ENCODE assay signal across 8 cellular contexts in the genomic region with DNA sequence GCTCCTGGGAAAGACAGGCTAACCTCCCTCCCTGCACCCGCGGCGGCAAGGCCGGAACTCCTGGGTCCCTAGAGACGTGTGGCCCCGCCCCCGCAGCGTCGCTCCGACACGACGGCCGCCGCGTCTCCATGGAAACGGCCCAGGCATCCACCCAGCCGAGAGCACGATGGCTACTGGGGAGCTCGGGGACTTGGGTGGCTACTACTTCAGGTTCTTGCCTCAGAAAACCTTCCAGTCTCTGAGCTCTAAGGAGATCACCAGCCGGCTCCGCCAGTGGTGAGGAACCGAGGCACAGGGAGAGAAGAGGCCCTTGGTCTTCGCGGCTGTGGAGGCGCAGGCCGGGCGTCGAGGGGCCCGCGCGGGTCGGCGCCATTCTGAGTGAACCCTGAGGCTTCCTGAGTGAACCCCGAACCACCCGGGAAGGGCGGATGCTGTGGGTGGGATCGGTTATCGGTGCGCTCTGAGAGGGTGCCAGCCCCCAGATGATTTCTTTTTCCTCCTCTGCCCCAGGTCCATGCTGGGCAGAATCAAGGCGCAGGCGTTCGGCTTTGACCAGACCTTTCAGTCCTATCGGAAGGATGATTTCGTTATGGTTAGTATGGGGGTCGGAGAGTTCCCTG. TPM values are rescaled to one million over a fixed set of nuclear protein-coding genes. Genes with fewer than 3 reads are reported as not detected.
DNase-seq lines count a peak whose midpoint lies in the region; ATAC-seq and TF ChIP-seq lines count a peak whose summit lies in the region.

A gene (plus strand): TSS at position 133 of the 620 bp plus-strand sequence. CDS start 34 bp downstream, at position 167.

- H3K9me3 ChIP-seq in BE2C, result no peaks in the 10 kb centered on the region
- H3K9me3 ChIP-seq in HEK293 (ENCODE audit: control insufficient read depth, insufficient read depth, low read depth, low read length), result no peaks in the 10 kb centered on the region
- H3K9me3 ChIP-seq in naive thymus-derived CD4-positive, alpha-beta T cell (ENCODE audit: control insufficient read depth in 2 of 3, low read length in 3 of 3), result no peaks in the 10 kb centered on the region
- no peaks in the 10 kb centered on the region for H3K9me3 ChIP-seq in stomach smooth muscle (ENCODE audit: control insufficient read depth in 2 of 2, low read length in 2 of 2)

- no peak for TF ChIP-seq CTCF in BE2C (IDR thresholded peaks at IDR 0.05; ENCODE audit: low read depth, low read length)
- TF ChIP-seq CTCF in HEK293 (tag by site-specific recombination; IDR thresholded peaks at IDR 0.05), result no peak

- H3K36me3 ChIP-seq in BE2C (no peaks in the 10 kb centered on the region), HEK293 (ENCODE audit: control insufficient read depth in 2 of 2, insufficient read depth in 1 of 2, low read length in 2 of 2) (no peaks in the 10 kb centered on the region), stomach smooth muscle (ENCODE audit: control insufficient read depth in 2 of 2, insufficient read depth in 2 of 2, low read length in 2 of 2) (no peaks in the 10 kb centered on the region)
- no peaks in the 10 kb centered on the region for H3K36me3 ChIP-seq in naive thymus-derived CD4-positive, alpha-beta T cell (ENCODE audit: control insufficient read depth in 2 of 3, insufficient read depth in 3 of 3, low read length in 3 of 3)

- POLR2A ChIA-PET in HEK293 (lab: Yijun Ruan, JAX), result interaction anchor here (0.7 kb wide), 1 partner anchor 140 kb away, joined by 4 read pairs; no protein-coding TSS in a partner anchor
- POLR2A ChIA-PET in naive thymus-derived CD4-positive, alpha-beta T cell (lab: Charles Lee), result no interaction called here

- H3K27ac ChIP-seq in HEK293 (ENCODE audit: extremely low read depth, low read depth, low read length) (peak within 1 kb of the TSS; percentile 24; the same call in 1 of the 2 replicates), stomach smooth muscle (ENCODE audit: low read length) (peak within 1 kb of the TSS; percentile 24)
- no peak within 1 kb of the TSS for H3K27ac ChIP-seq in naive thymus-derived CD4-positive, alpha-beta T cell (ENCODE audit: low read depth, low read length)

- no peaks in the 10 kb centered on the region for H3K27me3 ChIP-seq in BE2C
- no peaks in the 10 kb centered on the region for H3K27me3 ChIP-seq in naive thymus-derived CD4-positive, alpha-beta T cell (ENCODE audit: control insufficient read depth in 2 of 2, insufficient read depth in 2 of 2, low read length in 2 of 2)
- peaks cover 0 to 2% of the 10 kb centered on the region in 2 donors for H3K27me3 ChIP-seq in stomach smooth muscle (ENCODE audit: control insufficient read depth in 1 of 2, insufficient read depth in 2 of 2, low read length in 2 of 2)

- CTCF ChIA-PET in HEK293 (lab: Yijun Ruan, JAX), result interaction anchor here (0.6 to 1.0 kb wide), 3 partner anchors 42 to 1116 kb away, joined by 3 to 4 read pairs (median 3); no protein-coding TSS in a partner anchor
- CTCF ChIA-PET in naive thymus-derived CD4-positive, alpha-beta T cell (lab: Charles Lee), result no interaction called here

- H3K36me3 Mint-ChIP-seq in activated T-helper 17 cell treated with anti-CD3 and anti-CD28 coated beads, Interleukin-2, amount 50 U/mL, for 72 hours (ENCODE audit: low read depth), result no peaks in the 10 kb centered on the region
- H3K36me3 Mint-ChIP-seq in naive thymus-derived CD4-positive, alpha-beta T cell, result no peaks in the 10 kb centered on the region

- peak within 1 kb of the TSS; percentile 76 for H3K4me3 Mint-ChIP-seq in activated T-helper 17 cell treated with anti-CD3 and anti-CD28 coated beads, Interleukin-2, amount 50 U/mL, for 72 hours
- peak within 1 kb of the TSS; percentile 36 to 73 (median 66) for H3K4me3 Mint-ChIP-seq in naive thymus-derived CD4-positive, alpha-beta T cell

- no peaks in the 10 kb centered on the region for H3K9me3 Mint-ChIP-seq in activated T-helper 17 cell treated with anti-CD3 and anti-CD28 coated beads, Interleukin-2, amount 50 U/mL, for 72 hours
- peaks cover 0 to 25% (median 0%) of the 10 kb centered on the region in 11 donors for H3K9me3 Mint-ChIP-seq in naive thymus-derived CD4-positive, alpha-beta T cell

- H3K27ac Mint-ChIP-seq in activated T-helper 17 cell treated with anti-CD3 and anti-CD28 coated beads, Interleukin-2, amount 50 U/mL, for 72 hours, result no peak within 1 kb of the TSS
- no peak within 1 kb of the TSS for H3K27ac Mint-ChIP-seq in naive thymus-derived CD4-positive, alpha-beta T cell

- DNase-seq in BE2C (peak; percentile 96), NCI-H526 (lab: John Stamatoyannopoulos, UW) (peak; percentile 88 to 98), fibroblast of the conjunctiva (ENCODE audit: low read depth) (peak; percentile 85)
- peak in 4 of 9 donors; percentile 9 to 35 (median 16) for DNase-seq in naive thymus-derived CD4-positive, alpha-beta T cell

- peak; percentile 92 for ATAC-seq in activated T-helper 17 cell treated with anti-CD3 and anti-CD28 coated beads, Interleukin-2, amount 50 U/mL, for 72 hours (replicated peaks)
- ATAC-seq in naive thymus-derived CD4-positive, alpha-beta T cell, result peak; percentile 41
- ATAC-seq in GM19463 (IDR thresholded peaks at IDR 0.05; ENCODE audit: unreplicated experiment), result no peak

- H3K4me1 ChIP-seq in BE2C (no peaks in the 10 kb centered on the region), HEK293 (ENCODE audit: control insufficient read depth, insufficient read depth, low read length) (no peaks in the 10 kb centered on the region), stomach smooth muscle (ENCODE audit: control insufficient read depth, insufficient read depth, low read length) (peaks cover 5% of the 10 kb centered on the region)
- no peaks in the 10 kb centered on the region for H3K4me1 ChIP-seq in naive thymus-derived CD4-positive, alpha-beta T cell (ENCODE audit: control insufficient read depth in 2 of 2, insufficient read depth in 2 of 2, low read length in 2 of 2)

- peak within 1 kb of the TSS; percentile 81 for H3K4me3 ChIP-seq in BE2C (ENCODE audit: low read depth, low read length)
- peak within 1 kb of the TSS; percentile 51 for H3K4me3 ChIP-seq in HEK293 (ENCODE audit: low read depth, low read length)
- no peak within 1 kb of the TSS for H3K4me3 ChIP-seq in naive thymus-derived CD4-positive, alpha-beta T cell (ENCODE audit: low read length)
- H3K4me3 ChIP-seq in stomach smooth muscle (ENCODE audit: low read length in 2 of 2), result peak within 1 kb of the TSS; percentile 64 to 79

- H3K27me3 Mint-ChIP-seq in activated T-helper 17 cell treated with anti-CD3 and anti-CD28 coated beads, Interleukin-2, amount 50 U/mL, for 72 hours, result peaks cover 21% of the 10 kb centered on the region
- H3K27me3 Mint-ChIP-seq in naive thymus-derived CD4-positive, alpha-beta T cell, result peaks cover 39 to 58% (median 44%) of the 10 kb centered on the region in 5 donors

- intact Hi-C loops in naive thymus-derived CD4-positive, alpha-beta T cell (cut with micrococcal nuclease), result no loop called here

- H3K4me1 Mint-ChIP-seq in activated T-helper 17 cell treated with anti-CD3 and anti-CD28 coated beads, Interleukin-2, amount 50 U/mL, for 72 hours, result no peaks in the 10 kb centered on the region
- H3K4me1 Mint-ChIP-seq in naive thymus-derived CD4-positive, alpha-beta T cell, result peaks cover 0 to 12% (median 5%) of the 10 kb centered on the region in 7 donors

- H3K9ac ChIP-seq in stomach smooth muscle (ENCODE audit: low read length in 2 of 2), result peak within 1 kb of the TSS; percentile 39 to 66

TF ChIP-seq in HEK293, 187 proteins besides CTCF, POLR2A, EP300 and RAD21 (continues in another document):
- TF ChIP-seq ZNF621 (tag by site-specific recombination; IDR thresholded peaks at IDR 0.05) (no peak), MYNN (tag by site-specific recombination; IDR thresholded peaks at IDR 0.05; ENCODE audit: borderline replicate concordance) (0 out of 2 replicates have a peak, but pooled peaks have one; percentile 25), ZNF561 (tag by site-specific recombination; IDR thresholded peaks at IDR 0.05; ENCODE audit: borderline replicate concordance) (no peak), ZNF174 (tag by site-specific recombination; IDR thresholded peaks at IDR 0.05) (no peak), ZNF157 (tag by site-specific recombination; IDR thresholded peaks at IDR 0.05) (no peak), ZBTB8A (tag by site-specific recombination; IDR thresholded peaks at IDR 0.05) (peak; percentile 40; the same call in 1 of the 2 replicates), ZBTB17 (tag by site-specific recombination; IDR thresholded peaks at IDR 0.05) (peak; percentile 84), ZNF426 (tag by site-specific recombination; IDR thresholded peaks at IDR 0.05) (no peak), ZBTB48 (tag by site-specific recombination; IDR thresholded peaks at IDR 0.05) (peak; percentile 25; the same call in 1 of the 2 replicates), YY1 (tag by site-specific recombination; IDR thresholded peaks at IDR 0.05) (0 out of 2 replicates have a peak, but pooled peaks have one; percentile 39), ZNF214 (tag by site-specific recombination; IDR thresholded peaks at IDR 0.05; ENCODE audit: borderline replicate concordance) (no peak), ZNF2 (tag by site-specific recombination; IDR thresholded peaks at IDR 0.05) (no peak)
- TF ChIP-seq, protein P1, sequence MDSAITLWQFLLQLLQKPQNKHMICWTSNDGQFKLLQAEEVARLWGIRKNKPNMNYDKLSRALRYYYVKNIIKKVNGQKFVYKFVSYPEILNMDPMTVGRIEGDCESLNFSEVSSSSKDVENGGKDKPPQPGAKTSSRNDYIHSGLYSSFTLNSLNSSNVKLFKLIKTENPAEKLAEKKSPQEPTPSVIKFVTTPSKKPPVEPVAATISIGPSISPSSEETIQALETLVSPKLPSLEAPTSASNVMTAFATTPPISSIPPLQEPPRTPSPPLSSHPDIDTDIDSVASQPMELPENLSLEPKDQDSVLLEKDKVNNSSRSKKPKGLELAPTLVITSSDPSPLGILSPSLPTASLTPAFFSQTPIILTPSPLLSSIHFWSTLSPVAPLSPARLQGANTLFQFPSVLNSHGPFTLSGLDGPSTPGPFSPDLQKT (IDR thresholded peaks at IDR 0.05; ENCODE audit: borderline replicate concordance, low read depth, low read length), result peak; percentile 44; the same call in 1 of the 2 replicates
- TF ChIP-seq, protein P2, sequence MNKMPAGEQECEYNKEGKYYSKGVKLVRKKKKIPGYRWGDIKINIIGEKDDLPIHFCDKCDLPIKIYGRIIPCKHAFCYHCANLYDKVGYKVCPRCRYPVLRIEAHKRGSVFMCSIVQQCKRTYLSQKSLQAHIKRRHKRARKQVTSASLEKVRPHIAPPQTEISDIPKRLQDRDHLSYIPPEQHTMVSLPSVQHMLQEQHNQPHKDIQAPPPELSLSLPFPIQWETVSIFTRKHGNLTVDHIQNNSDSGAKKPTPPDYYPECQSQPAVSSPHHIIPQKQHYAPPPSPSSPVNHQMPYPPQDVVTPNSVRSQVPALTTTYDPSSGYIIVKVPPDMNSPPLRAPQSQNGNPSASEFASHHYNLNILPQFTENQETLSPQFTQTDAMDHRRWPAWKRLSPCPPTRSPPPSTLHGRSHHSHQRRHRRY (tag by site-specific recombination; IDR thresholded peaks at IDR 0.05), result no peak

RNA-seq across cellular contexts. Expression of the gene that starts here (rescaled TPM):
- polyA plus RNA-seq in BE2C (2012; ENCODE audit: insufficient read depth, insufficient read length, low read depth), result 1.4 TPM
- total RNA-seq in activated T-helper 17 cell treated with anti-CD3 and anti-CD28 coated beads, Interleukin-2, amount 50 U/mL, for 72 hours, result not detected
- total RNA-seq in naive thymus-derived CD4-positive, alpha-beta T cell, result not detected
- not detected for polyA plus RNA-seq in naive thymus-derived CD4-positive, alpha-beta T cell

Comparison
In these comparisons a context has a peak if more than half of its experiments do, and no peak if none do; other contexts are left out.
1. Peak in ATAC-seq in activated T-helper 17 cell treated with anti-CD3 and anti-CD28 coated beads, Interleukin-2, amount 50 U/mL, for 72 hours; RNA of the gene not detected or under 1 TPM.
2. Peak in ATAC-seq in naive thymus-derived CD4-positive, alpha-beta T cell; RNA of the gene not detected or under 1 TPM.